ENCODE assay signal across 10 cellular contexts in the genomic region with DNA sequence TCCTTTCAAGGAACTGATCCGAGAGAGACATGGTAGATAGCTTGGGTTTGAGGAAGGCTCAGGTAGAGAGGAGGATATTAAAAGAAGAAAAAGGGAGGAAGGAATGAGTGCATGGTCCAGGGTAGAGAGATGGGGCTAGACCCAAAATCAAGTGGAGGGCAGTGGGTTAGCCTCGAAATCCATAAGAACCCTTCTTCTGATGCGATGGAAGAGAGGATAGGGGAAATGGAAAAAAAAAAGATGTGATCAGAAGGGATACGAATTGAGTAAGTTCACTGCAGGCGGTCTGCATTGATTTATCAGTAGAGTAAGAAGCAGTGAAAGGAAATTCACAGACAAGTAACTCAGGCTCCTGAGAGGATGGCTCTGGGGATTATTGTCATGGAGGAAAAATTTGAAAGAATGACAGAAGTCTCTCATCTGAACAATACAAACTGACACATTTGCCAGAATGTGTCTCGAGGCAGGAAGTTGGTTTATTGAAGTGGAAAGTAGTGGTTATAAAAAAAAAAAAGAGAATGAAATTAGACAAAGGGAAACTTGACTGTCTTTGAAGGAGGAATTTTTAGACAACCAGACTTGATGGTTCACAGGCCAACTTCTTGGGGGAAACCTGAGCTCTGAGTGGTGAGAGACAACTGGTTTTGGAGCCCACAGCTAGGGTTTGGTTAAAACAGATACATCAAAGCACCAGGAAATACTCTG. TPM values are rescaled to one million over a fixed set of nuclear protein-coding genes. Genes with fewer than 3 reads are reported as not detected.
A peak's percentile ranks its signal among the peaks of the same experiment; 100 is the strongest.
DNase-seq lines count a peak whose midpoint lies in the region; ATAC-seq and TF ChIP-seq lines count a peak whose summit lies in the region.
"Had no signal": no experiment of that assay in that cellular context is flagged by ENCODE, and none has a peak within 500 bp of the region (broad histone marks: within the 10 kb centered on the region; RNA-seq: fewer than 3 reads in every experiment).

No MANE protein-coding gene starts in this region.

- H3K27me3 ChIP-seq in PC-9 (ENCODE audit: insufficient read depth, low read depth), result no peaks in the 10 kb centered on the region

- H3K36me3 Mint-ChIP-seq in activated T-helper 1 cell treated with anti-CD3 and anti-CD28 coated beads, Interleukin-12 subunit alpha, Interleukin-12 subunit beta, Interleukin-2, Interleukin-4 antibody, amounts not matched to agents 30 ng/mL and 10 ng/mL and 1 ng/mL, durations not matched to agents 14 hours and 24 hours and 36 hours (ENCODE audit: low read depth), result peaks cover 20% of the 10 kb centered on the region
- H3K36me3 Mint-ChIP-seq in stimulated activated memory B cell treated with anti-CD40 and anti-IgM and Interleukin-4, amounts not matched to agents 10 μg/mL and 1 μg/mL and 100 μg/mL, for 72 hours, result no peaks in the 10 kb centered on the region

- no peaks in the 10 kb centered on the region for H3F3A ChIP-seq in PC-9 (ENCODE audit: insufficient read depth, low read depth)

- peak overlapping the region; percentile 66 for H3K27ac Mint-ChIP-seq in activated T-helper 1 cell treated with anti-CD3 and anti-CD28 coated beads, Interleukin-12 subunit alpha, Interleukin-12 subunit beta, Interleukin-2, Interleukin-4 antibody, amounts not matched to agents 30 ng/mL and 10 ng/mL and 1 ng/mL, durations not matched to agents 14 hours and 24 hours and 36 hours
- peak overlapping the region; percentile 44 for H3K27ac Mint-ChIP-seq in stimulated activated memory B cell treated with anti-CD40 and anti-IgM and Interleukin-4, amounts not matched to agents 10 μg/mL and 1 μg/mL and 100 μg/mL, for 72 hours

- POLR2A ChIA-PET in PC-9 (lab: Charles Lee; ENCODE audit: unreplicated experiment), result no interaction called here

- ATAC-seq in HG03064 (IDR thresholded peaks at IDR 0.05; ENCODE audit: low read depth, unreplicated experiment), result peak; percentile 51
- peak; percentile 68 for ATAC-seq in stimulated activated memory B cell treated with anti-CD40 and anti-IgM and Interleukin-4, amounts not matched to agents 10 μg/mL and 1 μg/mL and 100 μg/mL, for 72 hours

- no peak for TF ChIP-seq CTCF in PC-9 (conservative IDR thresholded peaks at IDR 0.05)

- intact Hi-C loops in activated T-helper 1 cell treated with anti-CD3 and anti-CD28 coated beads, Interleukin-12 subunit alpha, Interleukin-12 subunit beta, Interleukin-2, Interleukin-4 antibody, amounts not matched to agents 30 ng/mL and 10 ng/mL and 1 ng/mL, durations not matched to agents 14 hours and 24 hours and 36 hours (cut with micrococcal nuclease), result loop anchor here (1.0 to 10.0 kb wide), 9 partner anchors 10 to 599 kb away; a partner anchor contains a TSS
- intact Hi-C loops in PC-9 (cut with micrococcal nuclease; ENCODE audit: unreplicated experiment), result no loop called here

- H2AFZ ChIP-seq in PC-9, result no peak overlapping the region

- no peaks in the 10 kb centered on the region for H3K9me3 ChIP-seq in PC-9 (ENCODE audit: insufficient read depth, low read depth)

- DNase-seq in activated naive CD4-positive, alpha-beta T cell treated with Interleukin-2 at 50 U/mL for 16 hours, result peak; percentile 7
- DNase-seq in activated naive CD4-positive, alpha-beta T cell (lab: John Stamatoyannopoulos, UW), result no peak
- DNase-seq in activated T-helper 1 cell treated with anti-CD3 and anti-CD28 coated beads, Interleukin-12 subunit alpha, Interleukin-12 subunit beta, Interleukin-2, Interleukin-4 antibody, amounts not matched to agents 30 ng/mL and 10 ng/mL and 1 ng/mL, durations not matched to agents 14 hours and 24 hours and 36 hours (ENCODE audit: low spot score), result peak; percentile 16
- DNase-seq in PC-9 (no peak), midbrain (lab: John Stamatoyannopoulos, UW) (no peak)
- DNase-seq in effector CD8-positive, alpha-beta T cell (lab: John Stamatoyannopoulos, UW), result no peak
- DNase-seq: SIG-M5 had no signal

- H3K9me2 ChIP-seq in PC-9 (ENCODE audit: insufficient read depth), result no peaks in the 10 kb centered on the region

- H3K36me3 ChIP-seq in PC-9 (ENCODE audit: low read depth), result no peaks in the 10 kb centered on the region

- H3K9me3 Mint-ChIP-seq in activated T-helper 1 cell treated with anti-CD3 and anti-CD28 coated beads, Interleukin-12 subunit alpha, Interleukin-12 subunit beta, Interleukin-2, Interleukin-4 antibody, amounts not matched to agents 30 ng/mL and 10 ng/mL and 1 ng/mL, durations not matched to agents 14 hours and 24 hours and 36 hours, result no peaks in the 10 kb centered on the region
- peaks cover 3% of the 10 kb centered on the region for H3K9me3 Mint-ChIP-seq in stimulated activated memory B cell treated with anti-CD40 and anti-IgM and Interleukin-4, amounts not matched to agents 10 μg/mL and 1 μg/mL and 100 μg/mL, for 72 hours

- H3K4me2 ChIP-seq in PC-9, result no peak overlapping the region

- H3K79me2 ChIP-seq in PC-9 (ENCODE audit: low read depth), result peaks cover 34% of the 10 kb centered on the region

- no peak overlapping the region for H3K4me3 ChIP-seq in PC-9
- H3K4me3 ChIP-seq: lung had no signal

- peak overlapping the region; percentile 40 for H3K4me3 Mint-ChIP-seq in activated T-helper 1 cell treated with anti-CD3 and anti-CD28 coated beads, Interleukin-12 subunit alpha, Interleukin-12 subunit beta, Interleukin-2, Interleukin-4 antibody, amounts not matched to agents 30 ng/mL and 10 ng/mL and 1 ng/mL, durations not matched to agents 14 hours and 24 hours and 36 hours
- peak overlapping the region; percentile 15 for H3K4me3 Mint-ChIP-seq in stimulated activated memory B cell treated with anti-CD40 and anti-IgM and Interleukin-4, amounts not matched to agents 10 μg/mL and 1 μg/mL and 100 μg/mL, for 72 hours

- H4K20me1 ChIP-seq in PC-9 (ENCODE audit: insufficient read depth), result no peaks in the 10 kb centered on the region

- no TSS peak for BruUV-seq in PC-9 (replicated peaks; lab: Mats Ljungman, UMichigan)

- no peaks in the 10 kb centered on the region for H3K4me1 ChIP-seq in PC-9 (replicated peaks; ENCODE audit: insufficient read depth)

- CTCF ChIA-PET in PC-9 (lab: Charles Lee), result no interaction called here

- no peak overlapping the region for H3K27ac ChIP-seq in PC-9

- peaks cover 4% of the 10 kb centered on the region for H3K27me3 Mint-ChIP-seq in activated T-helper 1 cell treated with anti-CD3 and anti-CD28 coated beads, Interleukin-12 subunit alpha, Interleukin-12 subunit beta, Interleukin-2, Interleukin-4 antibody, amounts not matched to agents 30 ng/mL and 10 ng/mL and 1 ng/mL, durations not matched to agents 14 hours and 24 hours and 36 hours (ENCODE audit: insufficient read depth)
- no peaks in the 10 kb centered on the region for H3K27me3 Mint-ChIP-seq in stimulated activated memory B cell treated with anti-CD40 and anti-IgM and Interleukin-4, amounts not matched to agents 10 μg/mL and 1 μg/mL and 100 μg/mL, for 72 hours

- peaks cover 77% of the 10 kb centered on the region for H3K4me1 Mint-ChIP-seq in activated T-helper 1 cell treated with anti-CD3 and anti-CD28 coated beads, Interleukin-12 subunit alpha, Interleukin-12 subunit beta, Interleukin-2, Interleukin-4 antibody, amounts not matched to agents 30 ng/mL and 10 ng/mL and 1 ng/mL, durations not matched to agents 14 hours and 24 hours and 36 hours (ENCODE audit: low read depth)
- H3K4me1 Mint-ChIP-seq in stimulated activated memory B cell treated with anti-CD40 and anti-IgM and Interleukin-4, amounts not matched to agents 10 μg/mL and 1 μg/mL and 100 μg/mL, for 72 hours, result peaks cover 46% of the 10 kb centered on the region

RNA-seq across cellular contexts. Expression of a gene that starts 10.2 kb away (rescaled TPM):
- 53.8 and 55.7 TPM in 2 replicates for total RNA-seq in activated T-helper 1 cell treated with anti-CD3 and anti-CD28 coated beads, Interleukin-12 subunit alpha, Interleukin-12 subunit beta, Interleukin-2, Interleukin-4 antibody, amounts not matched to agents 30 ng/mL and 10 ng/mL and 1 ng/mL, durations not matched to agents 14 hours and 24 hours and 36 hours
- total RNA-seq in PC-9 (2021), result 77.0 and 85.0 TPM in 2 replicates

Comparison
In these comparisons a context has a peak if more than half of its experiments do, and no peak if none do; other contexts are left out.
1. DNase-seq: peak in activated naive CD4-positive, alpha-beta T cell treated with Interleukin-2 at 50 U/mL for 16 hours (single experiment) and activated T-helper 1 cell treated with anti-CD3 and anti-CD28 coated beads, Interleukin-12 subunit alpha, Interleukin-12 subunit beta, Interleukin-2, Interleukin-4 antibody, amounts not matched to agents 30 ng/mL and 10 ng/mL and 1 ng/mL, durations not matched to agents 14 hours and 24 hours and 36 hours (single experiment); none in activated naive CD4-positive, alpha-beta T cell (0 of 4), PC-9 (0 of 2), effector CD8-positive, alpha-beta T cell (single experiment) and midbrain (single experiment).